Comparison of ENCODE assay signal across 8 cellular contexts in the genomic region with DNA sequence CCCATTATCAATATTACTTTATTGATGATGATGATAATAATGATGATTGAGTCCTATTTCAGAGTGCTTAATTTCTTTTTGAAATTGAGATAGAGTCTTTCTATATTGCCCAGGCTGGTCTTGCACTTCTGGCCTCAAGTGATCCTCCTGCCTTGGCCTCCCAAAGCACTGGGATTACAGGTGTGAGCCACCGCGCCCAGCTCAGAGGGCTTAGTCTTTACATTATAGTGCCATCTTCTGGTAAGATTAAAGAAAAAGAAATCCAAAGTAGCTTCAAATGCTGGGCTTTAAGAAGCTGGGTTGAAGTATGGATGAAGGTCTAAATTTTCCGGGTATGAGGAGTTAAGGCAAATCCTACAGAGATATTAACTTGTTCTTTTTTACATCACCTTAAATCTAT. TPM values are rescaled to one million over a fixed set of nuclear protein-coding genes. Genes with fewer than 3 reads are reported as not detected.
A peak's percentile ranks its signal among the peaks of the same experiment; 100 is the strongest.
DNase-seq lines count a peak whose midpoint lies in the region; ATAC-seq and TF ChIP-seq lines count a peak whose summit lies in the region.

No MANE protein-coding gene starts in this region.

- peaks cover 4% of the 10 kb centered on the region for H3K27me3 Mint-ChIP-seq in activated T-cell treated with anti-CD3 and anti-CD28 coated beads, Interleukin-2, amount 50 U/mL, for 4 hours (ENCODE audit: low read depth)
- peaks cover 4% of the 10 kb centered on the region for H3K27me3 Mint-ChIP-seq in activated naive CD8-positive, alpha-beta T cell treated with anti-CD3 and anti-CD28 coated beads for 36 hours
- H3K27me3 Mint-ChIP-seq in osteocyte (ENCODE audit: unreplicated experiment) = peaks cover 13% of the 10 kb centered on the region

- H3K4me3 Mint-ChIP-seq in activated T-cell treated with anti-CD3 and anti-CD28 coated beads, Interleukin-2, amount 50 U/mL, for 4 hours = no peak overlapping the region
- H3K4me3 Mint-ChIP-seq in activated naive CD8-positive, alpha-beta T cell treated with anti-CD3 and anti-CD28 coated beads for 36 hours = no peak overlapping the region
- H3K4me3 Mint-ChIP-seq in osteocyte (ENCODE audit: unreplicated experiment) = no peak overlapping the region

- no peak overlapping the region for H3K27ac Mint-ChIP-seq in activated naive CD8-positive, alpha-beta T cell treated with anti-CD3 and anti-CD28 coated beads for 36 hours
- no peak overlapping the region for H3K27ac Mint-ChIP-seq in osteocyte (ENCODE audit: unreplicated experiment)

- H3K9me3 Mint-ChIP-seq in activated T-cell treated with anti-CD3 and anti-CD28 coated beads, Interleukin-2, amount 50 U/mL, for 4 hours = no peaks in the 10 kb centered on the region
- H3K9me3 Mint-ChIP-seq in activated naive CD8-positive, alpha-beta T cell treated with anti-CD3 and anti-CD28 coated beads for 36 hours = no peaks in the 10 kb centered on the region
- H3K9me3 Mint-ChIP-seq in osteocyte (ENCODE audit: unreplicated experiment) = no peaks in the 10 kb centered on the region

- no peak for ATAC-seq in activated T-cell treated with anti-CD3 and anti-CD28 coated beads, Interleukin-2, amount 50 U/mL, for 4 hours
- ATAC-seq in GM18511 (IDR thresholded peaks at IDR 0.05; ENCODE audit: unreplicated experiment) = no peak
- no peak for ATAC-seq in omental fat pad (ENCODE audit: low FRiP score)

- peak; percentile 11 for DNase-seq in activated T-cell treated with anti-CD3 and anti-CD28 coated beads for 24 hours (ENCODE audit: low read depth)
- DNase-seq in activated T-cell treated with anti-CD3 and anti-CD28 coated beads, Interleukin-2, amount 50 U/mL, for 4 hours = no peak
- DNase-seq in NCI-H345 treated with DMSO at 0.1 percent for 48 hours (lab: John Stamatoyannopoulos, UW; ENCODE audit: unreplicated experiment) = peak; percentile 4
- DNase-seq in activated naive CD8-positive, alpha-beta T cell treated with anti-CD3 and anti-CD28 coated beads for 36 hours = peak; percentile 2
- DNase-seq in osteocyte (ENCODE audit: extremely low spot score, unreplicated experiment) = no peak
- no peak for DNase-seq in hippocampal formation (lab: John Stamatoyannopoulos, UW)
- no peak for DNase-seq in omental fat pad (ENCODE audit: low spot score)

- TF ChIP-seq CTCF in osteocyte (IDR thresholded peaks at IDR 0.05) = peak; percentile 48
- no peak for TF ChIP-seq CTCF in omental fat pad (IDR thresholded peaks at IDR 0.05)

- H3K4me1 Mint-ChIP-seq in activated T-cell treated with anti-CD3 and anti-CD28 coated beads, Interleukin-2, amount 50 U/mL, for 4 hours (ENCODE audit: low read depth) = peaks cover 11% of the 10 kb centered on the region
- peaks cover 9% of the 10 kb centered on the region for H3K4me1 Mint-ChIP-seq in activated naive CD8-positive, alpha-beta T cell treated with anti-CD3 and anti-CD28 coated beads for 36 hours
- peaks cover 13% of the 10 kb centered on the region for H3K4me1 Mint-ChIP-seq in osteocyte (ENCODE audit: unreplicated experiment)

- H3K36me3 Mint-ChIP-seq in activated T-cell treated with anti-CD3 and anti-CD28 coated beads, Interleukin-2, amount 50 U/mL, for 4 hours (ENCODE audit: insufficient read depth) = no peaks in the 10 kb centered on the region
- no peaks in the 10 kb centered on the region for H3K36me3 Mint-ChIP-seq in activated naive CD8-positive, alpha-beta T cell treated with anti-CD3 and anti-CD28 coated beads for 36 hours
- no peaks in the 10 kb centered on the region for H3K36me3 Mint-ChIP-seq in osteocyte (ENCODE audit: unreplicated experiment)

RNA-seq across cellular contexts. Expression of gene ZNF333, which starts 3.4 kb away (rescaled TPM):
- total RNA-seq in activated T-cell treated with anti-CD3 and anti-CD28 coated beads, Interleukin-2, amount 50 U/mL, for 4 hours = 10 to 100 TPM in 1 of 3 donors, 1 to 10 TPM in 2; 7.1 to 13.9 (median 7.7) TPM
- 1 to 10 TPM; 6.4 to 7.1 TPM for total RNA-seq in activated naive CD8-positive, alpha-beta T cell treated with anti-CD3 and anti-CD28 coated beads for 36 hours
- total RNA-seq in osteocyte (23.0 and 26.2 TPM in 2 replicates), omental fat pad (10 to 100 TPM; 13.0 to 35.2 (median 25.0) TPM)

RNA-seq across cellular contexts. Expression of gene ADGRE3, which starts 11.8 kb away (rescaled TPM):
- total RNA-seq in activated T-cell treated with anti-CD3 and anti-CD28 coated beads, Interleukin-2, amount 50 U/mL, for 4 hours = not detected
- not detected for total RNA-seq in activated naive CD8-positive, alpha-beta T cell treated with anti-CD3 and anti-CD28 coated beads for 36 hours
- not detected in 2 replicates for total RNA-seq in osteocyte
- total RNA-seq in omental fat pad = 1 to 10 TPM in 1 of 4 donors, under 1 TPM in 1, not detected in 2; 0.24 to 7.1 TPM

Comparison
In these comparisons a context has a peak if more than half of its experiments do, and no peak if none do; other contexts are left out.
1. DNase-seq: peak in activated T-cell treated with anti-CD3 and anti-CD28 coated beads for 24 hours (single experiment), NCI-H345 treated with DMSO at 0.1 percent for 48 hours (single experiment) and activated naive CD8-positive, alpha-beta T cell treated with anti-CD3 and anti-CD28 coated beads for 36 hours (single experiment); none in activated T-cell treated with anti-CD3 and anti-CD28 coated beads, Interleukin-2, amount 50 U/mL, for 4 hours (single experiment), osteocyte (single experiment), hippocampal formation (0 of 2) and omental fat pad (single experiment).